36 cellular contexts compared by ENCODE assay signal in the genomic region with DNA sequence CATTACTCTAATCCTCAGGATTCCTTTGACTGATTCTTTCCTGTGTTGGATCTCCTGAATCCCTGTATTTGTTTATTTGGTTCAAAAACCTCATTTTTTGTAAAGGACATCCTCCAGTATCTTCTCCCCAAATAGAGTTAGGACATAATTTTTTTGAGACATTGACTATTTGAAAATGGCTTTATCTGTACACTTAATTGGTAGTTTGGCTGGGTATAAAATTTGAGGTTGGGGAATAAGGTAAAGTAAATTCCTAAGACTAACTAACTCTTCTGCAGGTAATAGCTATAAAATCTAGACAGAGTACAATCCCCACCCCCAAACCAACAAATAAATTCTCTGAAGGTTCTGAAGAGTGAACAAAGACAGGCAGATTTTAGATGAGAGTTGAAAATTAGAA.
"Had no signal": no experiment of that assay in that cellular context is flagged by ENCODE, and none has a peak within 500 bp of the region (broad histone marks: within the 10 kb centered on the region; RNA-seq: fewer than 3 reads in every experiment).

No MANE protein-coding gene starts in this region.

- DNase-seq: activated B cell treated with CpG ODN at 0.5 μM for 24 hours; activated CD4-positive, alpha-beta memory T cell treated with anti-CD3 and anti-CD28 coated beads for 36 hours; activated CD4-positive, alpha-beta T cell treated with anti-CD3 and anti-CD28 coated beads for 4 hours; activated CD4-positive, alpha-beta T cell treated with anti-CD3 and anti-CD28 coated beads, Interleukin-2, amount 10 ng/mL, durations not matched to agents 24 days and 14 days; activated CD4-positive, alpha-beta T cell treated with anti-CD3 and anti-CD28 coated beads, Interleukin-2, amount 50 U/mL, for 1 hour; activated CD4-positive, alpha-beta T cell treated with anti-CD3 and anti-CD28 coated beads, Interleukin-2, amount 50 U/mL, for 4 hours; activated CD4-positive, CD25-positive, alpha-beta regulatory T cell treated with anti-CD3 and anti-CD28 coated beads, Interleukin-2, amount 50 U/mL, for 72 hours; activated CD8-positive, alpha-beta memory T cell treated with anti-CD3 and anti-CD28 coated beads, Interleukin-2, amount 50 U/mL, for 4 hours; activated CD8-positive, alpha-beta T cell treated with anti-CD3 and anti-CD28 coated beads for 36 hours; activated effector memory CD4-positive, alpha-beta T cell treated with anti-CD3 and anti-CD28 coated beads, Interleukin-2, amount 50 U/mL, for 16 hours; activated gamma-delta T cell treated with Interleukin-2 at 50 U/mL for 16 hours; activated naive CD4-positive, alpha-beta T cell; activated naive CD4-positive, alpha-beta T cell treated with anti-CD3 and anti-CD28 coated beads for 36 hours; activated naive CD4-positive, alpha-beta T cell treated with anti-CD3 and anti-CD28 coated beads, Interleukin-2, amount 50 U/mL, for 16 hours; activated naive CD8-positive, alpha-beta T cell treated with anti-CD3 and anti-CD28 coated beads for 36 hours; activated T-cell treated with anti-CD3 and anti-CD28 coated beads for 4 hours; activated T-cell treated with anti-CD3 and anti-CD28 coated beads, Interleukin-2, amount 50 U/mL, for 1 hour; activated T-cell treated with anti-CD3 and anti-CD28 coated beads, Interleukin-2, amount 50 U/mL, for 4 hours; activated T-cell treated with anti-CD3 and anti-CD28 coated beads, Interleukin-2, amount 50 U/mL, for 72 hours; adrenal gland; amniotic stem cell; aorta; body of pancreas; brain microvascular endothelial cell; central memory CD4-positive, alpha-beta T cell; T-helper 2 cell; T-helper 9 cell had no signal

- H3K27ac ChIP-seq: adrenal gland, body of pancreas, brain microvascular endothelial cell, breast epithelium, VCaP had no signal

- H3K36me3 ChIP-seq: adrenal gland, brain microvascular endothelial cell, breast epithelium had no signal

- H3K4me1 Mint-ChIP-seq: activated B cell treated with CpG ODN at 0.5 μM for 24 hours; activated CD4-positive, alpha-beta T cell treated with anti-CD3 and anti-CD28 coated beads, Interleukin-2, amount 10 ng/mL, durations not matched to agents 24 days and 14 days; activated naive CD8-positive, alpha-beta T cell treated with anti-CD3 and anti-CD28 coated beads for 36 hours; activated T-helper 17 cell treated with anti-CD3 and anti-CD28 coated beads, Interleukin-2, amount 50 U/mL, for 72 hours had no signal

- H3K4me3 Mint-ChIP-seq: activated B cell treated with CpG ODN at 0.5 μM for 24 hours; activated CD4-positive, alpha-beta memory T cell treated with anti-CD3 and anti-CD28 coated beads for 36 hours; activated CD4-positive, alpha-beta T cell treated with anti-CD3 and anti-CD28 coated beads, Interleukin-2, amount 10 ng/mL, durations not matched to agents 24 days and 14 days; activated CD8-positive, alpha-beta T cell treated with anti-CD3 and anti-CD28 coated beads for 36 hours; activated naive CD4-positive, alpha-beta T cell treated with anti-CD3 and anti-CD28 coated beads for 36 hours; activated naive CD8-positive, alpha-beta T cell treated with anti-CD3 and anti-CD28 coated beads for 36 hours; activated T-cell treated with anti-CD3 and anti-CD28 coated beads, Interleukin-2, amount 50 U/mL, for 4 hours; activated T-cell treated with anti-CD3 and anti-CD28 coated beads, Interleukin-2, amount 50 U/mL, for 72 hours; activated T-helper 1 cell treated with anti-CD3 and anti-CD28 coated beads, Interleukin-12 subunit alpha, Interleukin-12 subunit beta, Interleukin-2, Interleukin-4 antibody, amounts not matched to agents 30 ng/mL and 10 ng/mL and 1 ng/mL, durations not matched to agents 14 hours and 24 hours and 36 hours; activated T-helper 17 cell treated with anti-CD3 and anti-CD28 coated beads, Interleukin-2, amount 50 U/mL, for 72 hours; T-helper 1 cell treated with Interleukin-12 subunit alpha and Interleukin-12 subunit beta and Interleukin-4 antibody, amounts not matched to agents 30 μg/mL and 1 μg/mL, for 36 hours; T-helper 2 cell treated with Interferon-gamma antibody and Interleukin-4, amounts not matched to agents 5 μg/mL and 100 μg/mL, for 36 hours had no signal

- FAIRE-seq: astrocyte, TTC549 had no signal

- H3K27me3 ChIP-seq: adrenal gland, body of pancreas, brain microvascular endothelial cell, breast epithelium had no signal

- H3K27me3 Mint-ChIP-seq: activated CD4-positive, alpha-beta T cell treated with anti-CD3 and anti-CD28 coated beads, Interleukin-2, amount 10 ng/mL, durations not matched to agents 24 days and 14 days had no signal

- H3K36me3 Mint-ChIP-seq: activated naive CD8-positive, alpha-beta T cell treated with anti-CD3 and anti-CD28 coated beads for 36 hours had no signal

- H3K4me1 ChIP-seq: adrenal gland, breast epithelium had no signal

- H3K9me3 ChIP-seq: body of pancreas had no signal

- H3K27ac Mint-ChIP-seq: activated B cell treated with CpG ODN at 0.5 μM for 24 hours; activated CD4-positive, alpha-beta memory T cell treated with anti-CD3 and anti-CD28 coated beads for 36 hours; activated CD4-positive, alpha-beta T cell treated with anti-CD3 and anti-CD28 coated beads, Interleukin-2, amount 10 ng/mL, durations not matched to agents 24 days and 14 days; activated CD8-positive, alpha-beta T cell treated with anti-CD3 and anti-CD28 coated beads for 36 hours; activated naive CD4-positive, alpha-beta T cell treated with anti-CD3 and anti-CD28 coated beads for 36 hours; activated naive CD4-positive, alpha-beta T cell treated with anti-CD3 and anti-CD28 coated beads, Interleukin-2, amount 50 U/mL, for 72 hours; activated naive CD8-positive, alpha-beta T cell treated with anti-CD3 and anti-CD28 coated beads for 36 hours; activated T-cell treated with anti-CD3 and anti-CD28 coated beads, Interleukin-2, amount 50 U/mL, for 72 hours; activated T-helper 1 cell treated with anti-CD3 and anti-CD28 coated beads, Interleukin-12 subunit alpha, Interleukin-12 subunit beta, Interleukin-2, Interleukin-4 antibody, amounts not matched to agents 30 ng/mL and 10 ng/mL and 1 ng/mL, durations not matched to agents 14 hours and 24 hours and 36 hours; activated T-helper 17 cell treated with anti-CD3 and anti-CD28 coated beads, Interleukin-2, amount 50 U/mL, for 72 hours; T-helper 1 cell treated with Interleukin-12 subunit alpha and Interleukin-12 subunit beta and Interleukin-4 antibody, amounts not matched to agents 30 μg/mL and 1 μg/mL, for 36 hours; T-helper 2 cell treated with Interferon-gamma antibody and Interleukin-4, amounts not matched to agents 5 μg/mL and 100 μg/mL, for 36 hours had no signal

- H3K4me3 ChIP-seq: adrenal gland, body of pancreas, breast epithelium had no signal
